Comparison of ENCODE assay signal across 8 cellular contexts in the genomic region with DNA sequence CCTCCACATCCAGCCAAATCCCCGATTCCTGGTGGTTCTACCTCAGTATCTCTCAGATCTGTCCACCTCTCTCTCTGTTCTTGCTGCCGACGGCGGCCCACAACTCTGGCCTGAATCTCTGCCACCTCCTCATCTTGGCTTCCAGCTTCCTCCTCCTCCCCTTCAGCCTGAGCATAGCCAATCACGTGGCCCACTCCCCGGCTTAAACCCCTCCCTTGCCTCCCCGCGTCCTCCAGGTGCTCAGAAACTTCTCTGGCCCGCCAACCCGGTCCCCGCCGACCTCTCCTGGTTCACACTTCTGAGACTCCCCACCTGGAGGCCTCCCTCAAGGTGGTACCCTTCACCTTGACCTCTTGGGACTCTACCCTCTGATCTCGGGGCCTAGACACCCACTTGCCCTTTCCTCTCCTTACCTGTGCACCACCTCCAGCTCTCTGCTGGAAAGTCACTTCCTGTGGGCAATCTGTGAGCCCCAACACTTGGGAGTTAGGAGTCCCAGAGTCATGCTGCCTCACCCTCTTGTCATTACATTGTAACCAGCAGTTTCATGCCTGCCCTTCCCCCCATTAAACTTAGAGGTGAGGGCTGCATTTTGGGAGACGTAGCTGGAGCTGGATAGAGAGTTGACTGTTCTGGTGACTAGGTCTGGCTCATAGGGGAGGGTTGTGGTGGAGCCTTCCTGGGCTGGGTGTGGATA. TPM values are rescaled to one million over a fixed set of nuclear protein-coding genes. Genes with fewer than 3 reads are reported as not detected.
DNase-seq lines count a peak whose midpoint lies in the region; TF ChIP-seq lines count a peak whose summit lies in the region.

No MANE protein-coding gene starts in this region.

- intact Hi-C loops in activated CD4-positive, alpha-beta memory T cell treated with anti-CD3 and anti-CD28 coated beads for 36 hours (cut with micrococcal nuclease), result loop anchor here (1.0 to 5.0 kb wide), 4 partner anchors 18 to 314 kb away; a partner anchor contains a TSS

- DNase-seq in Daoy (ENCODE audit: low read depth), result peak; percentile 78
- DNase-seq in HEK293T (ENCODE audit: extremely low spot score), result peak; percentile 69
- peak; percentile 65 for DNase-seq in NCI-H524 treated with DMSO at 0.1 percent for 48 hours (lab: John Stamatoyannopoulos, UW)
- peak; percentile 90 for DNase-seq in activated CD4-positive, alpha-beta memory T cell treated with anti-CD3 and anti-CD28 coated beads for 36 hours
- DNase-seq in effector memory CD4-positive, alpha-beta T cell, result peak; percentile 55 to 69 (median 68)
- DNase-seq in mesenchymal stem cell, result peak; percentile 79
- DNase-seq in stimulated activated CD8-positive, alpha-beta memory T cell treated with anti-CD3 and anti-CD28 coated beads, Interleukin-2, amount 100 ng/mL, for 1 hour (ENCODE audit: low read depth in 2 of 2), result peak; percentile 39 to 51
- no peak for DNase-seq in NCI-H748 (lab: John Stamatoyannopoulos, UW; ENCODE audit: unreplicated experiment)

- peak overlapping the region; percentile 88 for H2AK5ac ChIP-seq in mesenchymal stem cell (ENCODE audit: low read length, severe bottlenecking)

- H3K4me1 Mint-ChIP-seq in activated CD4-positive, alpha-beta memory T cell treated with anti-CD3 and anti-CD28 coated beads for 36 hours (ENCODE audit: low read depth), result peaks cover 44% of the 10 kb centered on the region

- POLR2A ChIA-PET in HEK293T (lab: Yijun Ruan, JAX), result interaction anchor here (0.6 to 1.9 kb wide), 18 partner anchors 9 to 347 kb away, joined by 3 to 21 read pairs (median 5); a partner anchor contains a TSS
- POLR2A ChIA-PET in activated CD4-positive, alpha-beta memory T cell treated with anti-CD3 and anti-CD28 coated beads for 36 hours (lab: Charles Lee), result interaction anchor here (0.6 to 1.5 kb wide), 13 partner anchors 9 to 133 kb away, joined by 3 to 6 read pairs (median 3); a partner anchor contains a TSS

- peak overlapping the region; percentile 87 for H2BK120ac ChIP-seq in mesenchymal stem cell (ENCODE audit: low read depth, low read length)

- H3K4me3 ChIP-seq in effector memory CD4-positive, alpha-beta T cell (ENCODE audit: insufficient read depth, low read depth, low read length, poor library complexity, severe bottlenecking), result peak overlapping the region; percentile 49
- H3K4me3 ChIP-seq in mesenchymal stem cell (ENCODE audit: insufficient read depth in 1 of 2, low read depth in 1 of 2, low read length in 2 of 2), result peak overlapping the region; percentile 70 to 80

- peak overlapping the region in 1 of 2 experiments; percentile 90 for H2BK12ac ChIP-seq in mesenchymal stem cell (ENCODE audit: low read length in 2 of 2)

- CTCF ChIA-PET in HEK293T (lab: Yijun Ruan, JAX), result interaction anchor here (0.6 to 1.4 kb wide), 3 partner anchors 11 to 17 kb away, joined by 3 to 4 read pairs (median 3); a partner anchor contains a TSS
- CTCF ChIA-PET in activated CD4-positive, alpha-beta memory T cell treated with anti-CD3 and anti-CD28 coated beads for 36 hours (lab: Charles Lee), result interaction anchor here (1.0 to 1.5 kb wide), 4 partner anchors 16 to 344 kb away, joined by 3 to 9 read pairs (median 4); a partner anchor contains a TSS

- H4K91ac ChIP-seq in mesenchymal stem cell (ENCODE audit: low read length), result peak overlapping the region; percentile 74

- H3K4me3 Mint-ChIP-seq in activated CD4-positive, alpha-beta memory T cell treated with anti-CD3 and anti-CD28 coated beads for 36 hours, result peak overlapping the region; percentile 99

- peak overlapping the region; percentile 88 for H4K8ac ChIP-seq in mesenchymal stem cell (ENCODE audit: low read length)

- peak overlapping the region; percentile 70 for H3K4me2 ChIP-seq in mesenchymal stem cell (ENCODE audit: low read length, poor library complexity, severe bottlenecking)

- no peaks in the 10 kb centered on the region for H3K36me3 ChIP-seq in effector memory CD4-positive, alpha-beta T cell (ENCODE audit: control insufficient read depth, insufficient read depth, low read length)
- H3K36me3 ChIP-seq in mesenchymal stem cell (ENCODE audit: control insufficient read depth in 1 of 2, insufficient read depth in 2 of 2, low read depth in 1 of 2, low read length in 2 of 2), result peaks cover 0 to 3% of the 10 kb centered on the region in 2 experiments

- peak overlapping the region; percentile 91 for H3K9ac ChIP-seq in mesenchymal stem cell (ENCODE audit: low read length)

- peak overlapping the region; percentile 95 for H2BK15ac ChIP-seq in mesenchymal stem cell (ENCODE audit: low read depth, poor library complexity, severe bottlenecking)

- peak overlapping the region; percentile 90 to 99 for H3K4ac ChIP-seq in mesenchymal stem cell (ENCODE audit: low read depth in 1 of 2, low read length in 2 of 2)

- no peaks in the 10 kb centered on the region for H3K27me3 Mint-ChIP-seq in activated CD4-positive, alpha-beta memory T cell treated with anti-CD3 and anti-CD28 coated beads for 36 hours

- H3K14ac ChIP-seq in mesenchymal stem cell (ENCODE audit: low read length in 2 of 2), result peak overlapping the region in 1 of 2 experiments; percentile 97

- H3K9me3 ChIP-seq in effector memory CD4-positive, alpha-beta T cell (ENCODE audit: control insufficient read depth, low read length), result no peaks in the 10 kb centered on the region
- no peaks in the 10 kb centered on the region for H3K9me3 ChIP-seq in mesenchymal stem cell (ENCODE audit: control insufficient read depth, low read length)

- peaks cover 16% of the 10 kb centered on the region for H3K79me1 ChIP-seq in mesenchymal stem cell (replicated peaks; ENCODE audit: low read length, poor library complexity, severe bottlenecking)

- H3K9me3 Mint-ChIP-seq in activated CD4-positive, alpha-beta memory T cell treated with anti-CD3 and anti-CD28 coated beads for 36 hours, result no peaks in the 10 kb centered on the region

- H3K27me3 ChIP-seq in effector memory CD4-positive, alpha-beta T cell (replicated peaks; ENCODE audit: control insufficient read depth, insufficient read depth, low read length, poor library complexity, severe bottlenecking), result no peaks in the 10 kb centered on the region
- no peaks in the 10 kb centered on the region for H3K27me3 ChIP-seq in mesenchymal stem cell (ENCODE audit: control insufficient read depth in 1 of 2, insufficient read depth in 1 of 2, low read length in 2 of 2)

- H3K27ac ChIP-seq in effector memory CD4-positive, alpha-beta T cell (ENCODE audit: insufficient read depth, low read length, poor library complexity, severe bottlenecking), result peak overlapping the region; percentile 71
- peak overlapping the region; percentile 92 for H3K27ac ChIP-seq in mesenchymal stem cell (ENCODE audit: low read length, poor library complexity, severe bottlenecking)

- peak overlapping the region; percentile 95 for H3K27ac Mint-ChIP-seq in activated CD4-positive, alpha-beta memory T cell treated with anti-CD3 and anti-CD28 coated beads for 36 hours

- 2% methylated on average over 14 of the region's 14 CpGs for WGBS in mesenchymal stem cell

- peaks cover 37% of the 10 kb centered on the region for H3K4me1 ChIP-seq in effector memory CD4-positive, alpha-beta T cell (ENCODE audit: control insufficient read depth, insufficient read depth, low read length, poor library complexity, severe bottlenecking)
- H3K4me1 ChIP-seq in mesenchymal stem cell (ENCODE audit: control insufficient read depth, insufficient read depth, low read depth, low read length), result peaks cover 31% of the 10 kb centered on the region

- peak overlapping the region; percentile 46 for H2BK5ac ChIP-seq in mesenchymal stem cell (ENCODE audit: low read depth, low read length, poor library complexity, severe bottlenecking)

- H2AFZ ChIP-seq in mesenchymal stem cell (ENCODE audit: low read depth, low read length), result peak overlapping the region; percentile 47

- H3K36me3 Mint-ChIP-seq in activated CD4-positive, alpha-beta memory T cell treated with anti-CD3 and anti-CD28 coated beads for 36 hours, result peaks cover 6% of the 10 kb centered on the region

- peak overlapping the region in 1 of 2 experiments; percentile 71 for H3K23ac ChIP-seq in mesenchymal stem cell (ENCODE audit: low read length in 2 of 2)

- peak overlapping the region; percentile 90 to 97 for H3K18ac ChIP-seq in mesenchymal stem cell (ENCODE audit: low read depth in 1 of 2, low read length in 2 of 2)

TF ChIP-seq in HEK293T, 16 proteins besides CTCF, POLR2A, EP300 and RAD21 (continues in another document):
- no peak for TF ChIP-seq ELF4 (IDR thresholded peaks at IDR 0.05)
- TF ChIP-seq TARDBP (IDR thresholded peaks at IDR 0.05), result no peak
- TF ChIP-seq NFRKB (IDR thresholded peaks at IDR 0.05), result no peak
- TF ChIP-seq ARNT (IDR thresholded peaks at IDR 0.05), result no peak
- no peak for TF ChIP-seq LEF1 (IDR thresholded peaks at IDR 0.05; ENCODE audit: borderline replicate concordance)
- no peak for TF ChIP-seq SP1 (IDR thresholded peaks at IDR 0.05)
- TF ChIP-seq ZNF384 (IDR thresholded peaks at IDR 0.05), result no peak
- no peak for TF ChIP-seq BHLHE40 (IDR thresholded peaks at IDR 0.05; ENCODE audit: borderline replicate concordance)
- no peak for TF ChIP-seq L3MBTL2 (conservative IDR thresholded peaks at IDR 0.05)
- TF ChIP-seq CTBP1 (IDR thresholded peaks at IDR 0.05; ENCODE audit: borderline replicate concordance), result no peak
- no peak for TF ChIP-seq FOXA1 (IDR thresholded peaks at IDR 0.05)

RNA-seq across cellular contexts. Expression of a gene that starts 4.5 kb away (rescaled TPM):
- 1,185 and 1,206 TPM in 2 replicates for total RNA-seq in Daoy (2014; rRNA removed; shearing (Covaris generic))
- 100 to 1,000 TPM; 578 to 592 TPM for total RNA-seq in activated CD4-positive, alpha-beta memory T cell treated with anti-CD3 and anti-CD28 coated beads for 36 hours
- polyA plus RNA-seq in mesenchymal stem cell (2013, experiment 1 of 2), result 293 TPM
- 300 TPM for polyA plus RNA-seq in mesenchymal stem cell (2013, experiment 2 of 2)

RNA-seq across cellular contexts. Expression of a gene that starts 17.8 kb away (rescaled TPM):
- total RNA-seq in Daoy (2014; rRNA removed; shearing (Covaris generic)), result 8.2 and 16.8 TPM in 2 replicates
- total RNA-seq in activated CD4-positive, alpha-beta memory T cell treated with anti-CD3 and anti-CD28 coated beads for 36 hours, result 10 to 100 TPM; 10.4 to 11.4 TPM
- 2.0 TPM for polyA plus RNA-seq in mesenchymal stem cell (2013, experiment 1 of 2)
- 2.0 TPM for polyA plus RNA-seq in mesenchymal stem cell (2013, experiment 2 of 2)

RNA-seq across cellular contexts. Expression of a gene that starts 27.8 kb away (rescaled TPM):
- total RNA-seq in Daoy (2014; rRNA removed; shearing (Covaris generic)), result 170 and 194 TPM in 2 replicates
- 10 to 100 TPM; 44.9 to 45.2 TPM for total RNA-seq in activated CD4-positive, alpha-beta memory T cell treated with anti-CD3 and anti-CD28 coated beads for 36 hours
- 16.5 TPM for polyA plus RNA-seq in mesenchymal stem cell (2013, experiment 1 of 2)
- polyA plus RNA-seq in mesenchymal stem cell (2013, experiment 2 of 2), result 16.2 TPM

RNA-seq across cellular contexts. Expression of a gene that starts 39.5 kb away (rescaled TPM):
- total RNA-seq in Daoy (2014; rRNA removed; shearing (Covaris generic)), result 62.3 and 78.8 TPM in 2 replicates
- total RNA-seq in activated CD4-positive, alpha-beta memory T cell treated with anti-CD3 and anti-CD28 coated beads for 36 hours, result 10 to 100 TPM; 65.8 to 68.7 TPM
- polyA plus RNA-seq in mesenchymal stem cell (2013, experiment 1 of 2), result 28.9 TPM
- 26.9 TPM for polyA plus RNA-seq in mesenchymal stem cell (2013, experiment 2 of 2)
